ENCODE assay signal across 8 cellular contexts in the genomic region with DNA sequence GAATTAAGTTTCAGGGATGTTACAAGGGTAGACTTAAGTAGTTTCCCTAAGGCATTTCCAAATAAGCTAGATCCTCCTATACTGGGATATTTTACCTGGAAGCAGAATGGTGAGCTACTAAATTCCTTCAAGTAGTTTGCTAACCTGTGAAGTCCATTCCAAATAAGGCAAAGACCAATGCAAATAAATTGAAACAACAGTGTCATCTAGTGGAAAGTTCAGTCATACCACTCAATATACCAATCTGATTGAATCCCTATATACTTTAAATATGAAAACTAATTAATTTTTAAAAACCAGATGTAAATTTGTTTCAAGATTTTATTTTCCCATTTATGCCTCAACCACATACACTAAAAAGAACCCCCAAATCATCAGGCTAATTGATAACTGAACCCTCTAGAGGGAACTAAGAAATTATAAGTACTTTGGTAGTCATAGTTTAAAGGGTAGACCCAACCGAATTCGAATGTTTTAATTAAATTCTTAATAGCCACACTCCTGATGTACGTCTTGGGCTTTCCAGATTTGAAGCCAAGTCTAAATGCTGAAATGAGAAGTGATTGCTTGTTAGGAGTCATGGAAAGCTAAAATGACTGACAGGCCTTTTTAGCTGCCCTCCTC.
DNase-seq lines count a peak whose midpoint lies in the region; ATAC-seq, FAIRE-seq and TF ChIP-seq lines count a peak whose summit lies in the region.

No MANE protein-coding gene starts in this region.

- H3K27me3 ChIP-seq in BJ (ENCODE audit: control insufficient read depth, insufficient read depth, low read length) (peaks cover 6% of the 10 kb centered on the region; the same call in 1 of the 2 replicates), astrocyte (ENCODE audit: insufficient read depth, low read length) (no peaks in the 10 kb centered on the region)

- FAIRE-seq in astrocyte (lab: Jason Lieb, UNC), result peak; percentile 54

- no peak overlapping the region for H3K4me2 ChIP-seq in astrocyte (ENCODE audit: low read length)

- ATAC-seq in GM19395 (IDR thresholded peaks at IDR 0.05; ENCODE audit: unreplicated experiment), result peak; percentile 59
- no peak for ATAC-seq in GM18505 (IDR thresholded peaks at IDR 0.05; ENCODE audit: unreplicated experiment)
- ATAC-seq in GM19397 (IDR thresholded peaks at IDR 0.05; ENCODE audit: unreplicated experiment), result no peak

- DNase-seq in BJ (ENCODE audit: low read depth) (no peak), NB4 (ENCODE audit: low read depth) (peak; percentile 51), astrocyte (ENCODE audit: low read depth) (peak; percentile 30), kidney tubule cell (ENCODE audit: low spot score) (peak; percentile 61), NCI-H187 (lab: John Stamatoyannopoulos, UW) (no peak)

- TF ChIP-seq CTCF in BJ (IDR thresholded peaks at IDR 0.05; ENCODE audit: insufficient read depth, low read depth, low read length) (peak; percentile 65), NB4 (IDR thresholded peaks at IDR 0.05; ENCODE audit: low read depth, low read length) (peak; percentile 33), astrocyte (IDR thresholded peaks at IDR 0.05; ENCODE audit: insufficient read depth, low read depth, low read length) (peak; percentile 70)

- H3K27ac ChIP-seq in astrocyte (ENCODE audit: low read depth, low read length), result no peak overlapping the region

- H3K27ac Mint-ChIP-seq in astrocyte (ENCODE audit: unreplicated experiment), result no peak overlapping the region

- H3K27me3 Mint-ChIP-seq in astrocyte (ENCODE audit: low read depth, unreplicated experiment), result no peaks in the 10 kb centered on the region

- POLR2A ChIA-PET in BJ (lab: Charles Lee), result no interaction called here

- H3K36me3 ChIP-seq in BJ (ENCODE audit: control insufficient read depth, insufficient read depth, low read length) (no peaks in the 10 kb centered on the region), astrocyte (ENCODE audit: insufficient read depth, low read length) (no peaks in the 10 kb centered on the region)

- H3K4me3 Mint-ChIP-seq in astrocyte (ENCODE audit: unreplicated experiment), result no peak overlapping the region

- CTCF ChIA-PET in BJ (lab: Yijun Ruan, JAX), result interaction anchor here (0.7 to 1.4 kb wide), 7 partner anchors 11 to 1490 kb away, joined by 3 to 5 read pairs (median 4); no protein-coding TSS in a partner anchor

- H3K36me3 Mint-ChIP-seq in astrocyte (ENCODE audit: low read depth, unreplicated experiment), result no peaks in the 10 kb centered on the region

- TF ChIP-seq POLR2A in NB4 (IDR thresholded peaks at IDR 0.05; ENCODE audit: extremely low read depth, insufficient read length), result no peak
- TF ChIP-seq POLR2A in GM18505 (IDR thresholded peaks at IDR 0.05; ENCODE audit: borderline replicate concordance, extremely low read depth, insufficient read depth, insufficient read length), result no peak

- peaks cover 6% of the 10 kb centered on the region for H3K4me1 Mint-ChIP-seq in astrocyte (ENCODE audit: low read depth, unreplicated experiment)

- no peaks in the 10 kb centered on the region for H4K20me1 ChIP-seq in astrocyte (ENCODE audit: insufficient read depth, low read length)

- no peaks in the 10 kb centered on the region for H3K9me3 ChIP-seq in astrocyte (ENCODE audit: insufficient read depth, low read depth, low read length)

- no peak overlapping the region for H3K9ac ChIP-seq in astrocyte (ENCODE audit: low read length)

- no peak overlapping the region for H2AFZ ChIP-seq in astrocyte (ENCODE audit: low read depth, low read length)

- peaks cover 2% of the 10 kb centered on the region for H3K4me1 ChIP-seq in astrocyte (ENCODE audit: insufficient read depth, low read length)

- no peaks in the 10 kb centered on the region for H3K9me3 Mint-ChIP-seq in astrocyte (ENCODE audit: unreplicated experiment)

- H3K79me2 ChIP-seq in astrocyte (ENCODE audit: insufficient read depth, low read length), result no peaks in the 10 kb centered on the region

- H3K4me3 ChIP-seq in BJ (ENCODE audit: low read depth, low read length) (no peak overlapping the region), NB4 (ENCODE audit: low read depth, low read length) (no peak overlapping the region), astrocyte (ENCODE audit: insufficient read depth, low read depth, low read length) (no peak overlapping the region)

Comparison
In these comparisons a context has a peak if more than half of its experiments do, and no peak if none do; other contexts are left out.
1. DNase-seq: peak in NB4 (single experiment), astrocyte (single experiment) and kidney tubule cell (single experiment); none in BJ (single experiment) and NCI-H187 (0 of 2).
2. Peak in every context shown above with its lines, with median percentiles within 50 percentile points of each other: CTCF ChIP-seq.